In the genomic region with DNA sequence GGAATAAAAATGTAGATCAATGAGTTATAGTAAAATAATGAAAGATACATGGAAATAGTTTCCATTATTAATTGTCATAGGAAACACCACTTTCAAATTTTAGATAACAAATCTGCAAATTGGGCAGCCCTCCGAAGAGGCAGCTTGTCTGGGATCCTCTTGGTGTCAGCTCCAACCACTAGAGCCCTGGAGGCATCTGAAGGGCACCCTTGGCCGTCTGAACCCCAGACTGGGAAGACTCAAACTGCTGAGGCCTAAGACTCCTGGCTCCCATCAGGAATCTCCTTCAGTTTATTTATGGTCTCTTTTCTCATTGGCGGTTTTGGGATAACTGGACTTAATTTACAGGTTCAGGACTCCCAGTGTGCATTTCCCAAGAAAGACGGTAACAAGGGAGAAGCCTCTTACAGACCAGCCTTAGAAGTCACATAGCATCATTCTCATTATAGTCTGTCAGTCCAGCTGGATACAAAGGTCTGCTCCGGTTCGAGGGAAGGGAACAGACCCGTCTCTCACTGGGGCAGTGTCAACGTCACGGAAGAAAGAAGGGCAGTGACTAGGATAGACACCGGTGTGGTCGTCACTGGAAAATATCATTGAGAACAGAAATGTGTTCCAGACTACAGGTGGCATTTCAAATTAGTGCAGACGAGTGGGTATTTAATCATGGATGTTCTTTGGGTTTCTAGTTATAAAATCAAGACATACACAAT, we compare ENCODE assay signal across 21 cellular contexts.
DNase-seq lines count a peak whose midpoint lies in the region; ATAC-seq, FAIRE-seq and TF ChIP-seq lines count a peak whose summit lies in the region.
"Had no signal": no experiment of that assay in that cellular context is flagged by ENCODE, and none has a peak within 500 bp of the region (broad histone marks: within the 10 kb centered on the region; RNA-seq: fewer than 3 reads in every experiment).

No MANE protein-coding gene starts in this region.

- no peak overlapping the region for H3K9ac ChIP-seq in endodermal cell (ENCODE audit: extremely low read depth, low read length, poor library complexity, severe bottlenecking)
- H3K9ac ChIP-seq: SK-N-SH had no signal

- H2AFZ ChIP-seq in ACC112 (ENCODE audit: low read length, unreplicated experiment), result peak overlapping the region; percentile 50

- no peaks in the 10 kb centered on the region for H3K9me3 ChIP-seq in endodermal cell (ENCODE audit: control insufficient read depth, low read length)
- H3K9me3 ChIP-seq: SK-N-SH had no signal

- no peaks in the 10 kb centered on the region for H3K4me1 Mint-ChIP-seq in endodermal cell

- H3K9me3 Mint-ChIP-seq in endodermal cell, result peaks cover 2% of the 10 kb centered on the region

- H3K27ac ChIP-seq in ACC112 (ENCODE audit: low read depth, low read length) (no peak overlapping the region), endodermal cell (ENCODE audit: low read depth, low read length) (no peak overlapping the region)

- no peak overlapping the region for H3K4me3 Mint-ChIP-seq in endodermal cell
- H3K4me3 Mint-ChIP-seq: CD8-positive, alpha-beta T cell had no signal

- peak overlapping the region; percentile 5 for H3K27ac Mint-ChIP-seq in endodermal cell
- H3K27ac Mint-ChIP-seq: CD8-positive, alpha-beta T cell had no signal

- DNase-seq in D721Med (ENCODE audit: insufficient read length, low spot score) (no peak), SK-MEL-5 (ENCODE audit: low read depth, low spot score) (peak; percentile 16), endodermal cell (no peak), NCI-H1048 (lab: John Stamatoyannopoulos, UW) (no peak)
- DNase-seq: C1 segment of cervical spinal cord; CD8-positive, alpha-beta T cell; DMS153; HCEC 1CT; IMR-90; MV-4-11; NCI-H1930; NCI-H226; NCI-H510A treated with DMSO at 0.1 percent for 48 hours; NCI-H774; SK-N-SH; T-helper 2 cell had no signal

- H3K4me3 ChIP-seq in ACC112 (ENCODE audit: low read depth, low read length) (no peak overlapping the region), endodermal cell (ENCODE audit: low read length) (no peak overlapping the region)

- H3K4me1 ChIP-seq in ACC112 (ENCODE audit: control insufficient read depth, insufficient read depth, low read length, unreplicated experiment), result no peaks in the 10 kb centered on the region
- H3K4me1 ChIP-seq in endodermal cell (ENCODE audit: control insufficient read depth, insufficient read depth, low read length), result no peaks in the 10 kb centered on the region

- H3K36me3 ChIP-seq in ACC112 (ENCODE audit: insufficient read depth, low read length), result no peaks in the 10 kb centered on the region
- H3K36me3 ChIP-seq in endodermal cell (ENCODE audit: control insufficient read depth, insufficient read depth, low read length), result no peaks in the 10 kb centered on the region

- H3K27me3 ChIP-seq in ACC112 (ENCODE audit: insufficient read depth, low read length), result no peaks in the 10 kb centered on the region
- H3K27me3 ChIP-seq in endodermal cell (ENCODE audit: control insufficient read depth, insufficient read depth, low read length, poor library complexity, severe bottlenecking), result no peaks in the 10 kb centered on the region

- in situ Hi-C loops in SK-MEL-5 (cut with HindIII; ENCODE audit: low pct_unique_long_range_greater_than_20kb, low sequenced_read_pairs), result no loop called here

- peak; percentile 99 for FAIRE-seq in D721Med (lab: Jason Lieb, UNC)
- FAIRE-seq: GM19239, RCC 7860 had no signal

- WGBS in endodermal cell (ENCODE audit: insufficient coverage in 1 of 2, insufficient read length in 1 of 2), 2 experiments, result 90 to 91% methylated on average over 8 to 11 of the region's 12 CpGs

- ATAC-seq in GM21360 (IDR thresholded peaks at IDR 0.05; ENCODE audit: unreplicated experiment) (no peak), GM19035 (IDR thresholded peaks at IDR 0.05; ENCODE audit: unreplicated experiment) (no peak)
- ATAC-seq: CD8-positive, alpha-beta T cell had no signal

- H3K27me3 Mint-ChIP-seq in endodermal cell (ENCODE audit: insufficient read depth), result no peaks in the 10 kb centered on the region

- no peaks in the 10 kb centered on the region for H3K79me2 ChIP-seq in ACC112 (ENCODE audit: control insufficient read depth, insufficient read depth, low read length, unreplicated experiment)

- no peaks in the 10 kb centered on the region for H3K36me3 Mint-ChIP-seq in endodermal cell (ENCODE audit: low read depth)
- H3K36me3 Mint-ChIP-seq: CD8-positive, alpha-beta T cell had no signal

- no peak for TF ChIP-seq CTCF in D721Med (IDR thresholded peaks at IDR 0.05; ENCODE audit: insufficient read depth, missing control alignments)
- TF ChIP-seq CTCF in endodermal cell (conservative IDR thresholded peaks at IDR 0.05), result no peak
